Comparison of ENCODE assay signal across 8 cellular contexts in genomic region chr19:51531349-51532315, GRCh38. TPM values are rescaled to one million over a fixed set of nuclear protein-coding genes. Genes with fewer than 3 reads are reported as not detected.
DNase-seq lines count a peak whose midpoint lies in the region; ATAC-seq and TF ChIP-seq lines count a peak whose summit lies in the region.

Gene SIGLEC6, minus strand, starts transcription at chr19:51531670. Its CDS starts 22 bp downstream, at chr19:51531648.

- DNase-seq in GDM1 (lab: John Stamatoyannopoulos, UW) (peak; percentile 95), SKM-1 treated with dmso at 0.1 percent for 144 hours (lab: John Stamatoyannopoulos, UW; ENCODE audit: unreplicated experiment) (peak; percentile 65), left kidney (ENCODE audit: low read depth, low spot score) (peak; percentile 9), esophagus muscularis mucosa (ENCODE audit: extremely low spot score) (no peak), NCI-H2227 treated with DMSO at 0.1 percent for 48 hours (lab: John Stamatoyannopoulos, UW) (no peak)

- peaks cover 0 to 10% (median 3%) of the 10 kb centered on the region in 4 donors for H3K9me3 ChIP-seq in esophagus muscularis mucosa

- no peaks in the 10 kb centered on the region for H3K36me3 ChIP-seq in esophagus muscularis mucosa

- H3K4me3 ChIP-seq in esophagus muscularis mucosa, result no peak within 1 kb of the TSS

- H3K4me1 ChIP-seq in esophagus muscularis mucosa, result no peaks in the 10 kb centered on the region

- 32% methylated on average over 24 of the region's 25 CpGs for WGBS in esophagus muscularis mucosa

- no peak for TF ChIP-seq POLR2A in esophagus muscularis mucosa (IDR thresholded peaks at IDR 0.05; ENCODE audit: low read depth)

- H3K27me3 ChIP-seq in esophagus muscularis mucosa, result peaks cover 0 to 55% (median 0%) of the 10 kb centered on the region in 4 donors

- no peak for TF ChIP-seq EP300 in esophagus muscularis mucosa (IDR thresholded peaks at IDR 0.05)

- intact Hi-C loops in esophagus muscularis mucosa (cut with DNase I), result no loop called here

- no peak for TF ChIP-seq CTCF in esophagus muscularis mucosa (IDR thresholded peaks at IDR 0.05)

- no peak within 1 kb of the TSS for H3K27ac ChIP-seq in esophagus muscularis mucosa (replicated peaks in 1 of 4)

- ATAC-seq in GM21576 (IDR thresholded peaks at IDR 0.05; ENCODE audit: unreplicated experiment), result peak; percentile 58
- ATAC-seq in HG03469 (IDR thresholded peaks at IDR 0.05; ENCODE audit: unreplicated experiment), result no peak
- ATAC-seq in HG03571 (IDR thresholded peaks at IDR 0.05; ENCODE audit: unreplicated experiment), result no peak

RNA-seq across cellular contexts. Expression of gene SIGLEC6, which starts in this region (rescaled TPM):
- 1 to 10 TPM in 3 of 4 donors, under 1 TPM in 1; 0.58 to 6.3 (median 3.5) TPM for total RNA-seq in esophagus muscularis mucosa

Comparison
In these comparisons a context has a peak if more than half of its experiments do, and no peak if none do; other contexts are left out.
1. DNase-seq: peak in GDM1 (single experiment), SKM-1 treated with dmso at 0.1 percent for 144 hours (single experiment) and left kidney (single experiment); none in esophagus muscularis mucosa (single experiment) and NCI-H2227 treated with DMSO at 0.1 percent for 48 hours (single experiment).